In genomic region chr5:6567068-6567467, GRCh38 we compare ENCODE assay signal across 7 cellular contexts.
"Had no signal": no experiment of that assay in that cellular context is flagged by ENCODE, and none has a peak within 500 bp of the region (broad histone marks: within the 10 kb centered on the region; RNA-seq: fewer than 3 reads in every experiment).

No MANE protein-coding gene starts in this region.

- DNase-seq: H9, HCEC 1CT, IMR-90 had no signal

- H3K4me3 ChIP-seq: GM23338 had no signal

- ATAC-seq: GM23338 had no signal

- FAIRE-seq: H1, H54, HTR-8/SVneo had no signal

- H3K27ac Mint-ChIP-seq: GM23338 had no signal

- H3K4me3 Mint-ChIP-seq: GM23338, H9 had no signal

- H3K9me3 Mint-ChIP-seq: GM23338, H9 had no signal
